Comparison of ENCODE assay signal across 2 cellular contexts in genomic region chr22:43370045-43370444, GRCh38.
TF ChIP-seq lines count a peak whose summit lies in the region.

No MANE protein-coding gene starts in this region.

TF ChIP-seq in GM23338, 12 proteins besides CTCF, POLR2A, EP300 and RAD21 (continued from another document):
- TF ChIP-seq REST (IDR thresholded peaks at IDR 0.05; ENCODE audit: unreplicated experiment) (no peak), EZH2phosphoT487 (IDR thresholded peaks at IDR 0.05; ENCODE audit: unreplicated experiment) (no peak), POLR2AphosphoS5 (IDR thresholded peaks at IDR 0.05; ENCODE audit: low read depth) (no peak), CREB1 (CRISPR knock-in tag; IDR thresholded peaks at IDR 0.05; ENCODE audit: low read depth) (no peak), STAT1 (IDR thresholded peaks at IDR 0.05; ENCODE audit: unreplicated experiment) (no peak), ZNF331 (CRISPR knock-in tag; IDR thresholded peaks at IDR 0.05; ENCODE audit: low read depth) (no peak), ZNF462 (CRISPR knock-in tag; IDR thresholded peaks at IDR 0.05) (no peak), JUNB (IDR thresholded peaks at IDR 0.05; ENCODE audit: unreplicated experiment) (no peak), ETS1 (IDR thresholded peaks at IDR 0.05) (no peak)

TF ChIP-seq in WTC11, 78 proteins besides CTCF, POLR2A, EP300 and RAD21 (continued from another document):
- no peak for TF ChIP-seq ZNF281 (CRISPR knock-in tag; IDR thresholded peaks at IDR 0.05)
- no peak for TF ChIP-seq NR3C1 (CRISPR knock-in tag; conservative IDR thresholded peaks at IDR 0.05; ENCODE audit: low read depth)
